10 cellular contexts compared by ENCODE assay signal in genomic region chr3:72324253-72324811, GRCh38.
"Had no signal": no experiment of that assay in that cellular context is flagged by ENCODE, and none has a peak within 500 bp of the region (broad histone marks: within the 10 kb centered on the region; RNA-seq: fewer than 3 reads in every experiment).

No MANE protein-coding gene starts in this region.

- H3K4me3 ChIP-seq: GM23338 had no signal

- ATAC-seq: GM23338 had no signal

- H3K27ac ChIP-seq: KMS-11 had no signal

- DNase-seq: H9, HCEC 1CT, HFFc6, IMR-90, KBM-7 had no signal

- FAIRE-seq: H1, H54, HTR-8/SVneo had no signal

- H3K4me2 ChIP-seq: GM23338, KMS-11 had no signal

- H3K9ac ChIP-seq: KMS-11 had no signal
